ENCODE assay signal across 17 cellular contexts in the genomic region with DNA sequence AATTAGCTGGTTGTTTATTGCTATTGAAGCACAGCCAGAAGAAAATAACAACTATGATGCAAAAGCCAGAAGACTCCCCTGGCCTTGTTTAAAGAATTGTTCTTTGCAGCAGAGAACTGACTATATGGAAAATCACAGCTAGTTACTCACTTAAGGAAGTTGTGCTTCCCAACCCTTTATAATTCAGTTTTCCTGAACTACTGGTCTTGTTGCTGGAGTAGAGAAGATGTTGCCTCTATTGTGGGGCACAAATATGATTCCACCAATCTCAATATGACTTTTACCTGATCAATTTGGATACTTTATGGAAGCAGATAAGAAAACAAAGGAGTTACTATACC.
"Had no signal": no experiment of that assay in that cellular context is flagged by ENCODE, and none has a peak within 500 bp of the region (broad histone marks: within the 10 kb centered on the region; RNA-seq: fewer than 3 reads in every experiment).

No MANE protein-coding gene starts in this region.

- H3K4me3 ChIP-seq: dorsolateral prefrontal cortex, gastrocnemius medialis, lung, psoas muscle, upper lobe of left lung had no signal

- H3K27ac ChIP-seq: dorsolateral prefrontal cortex, gastrocnemius medialis, psoas muscle, upper lobe of left lung had no signal

- H3K4me1 ChIP-seq: gastrocnemius medialis, psoas muscle, upper lobe of left lung had no signal

- H3K27me3 Mint-ChIP-seq: activated CD4-positive, alpha-beta memory T cell treated with anti-CD3 and anti-CD28 coated beads for 36 hours; activated naive CD8-positive, alpha-beta T cell; natural killer cell treated with Interleukin-12 subunit alpha and Interleukin-12 subunit beta and Interleukin-15 and Interleukin-18, amount 100 ng/mL, for 72 hours had no signal

- H3K9me3 ChIP-seq: gastrocnemius medialis, psoas muscle, upper lobe of left lung had no signal

- H3K4me3 Mint-ChIP-seq: activated CD4-positive, alpha-beta memory T cell treated with anti-CD3 and anti-CD28 coated beads for 36 hours; activated naive CD8-positive, alpha-beta T cell; natural killer cell treated with Interleukin-12 subunit alpha and Interleukin-12 subunit beta and Interleukin-15 and Interleukin-18, amount 100 ng/mL, for 72 hours had no signal

- H3K36me3 ChIP-seq: gastrocnemius medialis, upper lobe of left lung had no signal

- H3K9me3 Mint-ChIP-seq: activated CD4-positive, alpha-beta memory T cell treated with anti-CD3 and anti-CD28 coated beads for 36 hours had no signal

- H3K27ac Mint-ChIP-seq: activated CD4-positive, alpha-beta memory T cell treated with anti-CD3 and anti-CD28 coated beads for 36 hours; activated naive CD8-positive, alpha-beta T cell; natural killer cell treated with Interleukin-12 subunit alpha and Interleukin-12 subunit beta and Interleukin-15 and Interleukin-18, amount 100 ng/mL, for 72 hours had no signal

- ATAC-seq: gastrocnemius medialis; natural killer cell treated with Interleukin-12 subunit alpha and Interleukin-12 subunit beta and Interleukin-15 and Interleukin-18, amount 100 ng/mL, for 72 hours; psoas muscle; sciatic nerve had no signal

- DNase-seq: activated CD4-positive, alpha-beta memory T cell treated with anti-CD3 and anti-CD28 coated beads for 36 hours; activated CD4-positive, CD25-positive, alpha-beta regulatory T cell treated with anti-CD3 and anti-CD28 coated beads, Interleukin-2, amount 50 U/mL, for 72 hours; activated gamma-delta T cell; activated T-cell treated with anti-CD3 and anti-CD28 coated beads, Interleukin-2, amount 50 U/mL, for 48 hours; amygdala; dorsolateral prefrontal cortex; gastrocnemius medialis; occipital lobe; psoas muscle; stimulated activated CD4-positive, alpha-beta T cell treated with anti-CD3 and anti-CD28 coated beads, Interleukin-2, amount 100 ng/mL, for 48 hours; stimulated activated naive CD4-positive, alpha-beta T cell treated with Interleukin-2 at 50 U/mL for 16 hours; T-helper 9 cell; upper lobe of left lung had no signal

- H3K27me3 ChIP-seq: dorsolateral prefrontal cortex, gastrocnemius medialis, upper lobe of left lung had no signal

- H3K36me3 Mint-ChIP-seq: activated CD4-positive, alpha-beta memory T cell treated with anti-CD3 and anti-CD28 coated beads for 36 hours; activated naive CD8-positive, alpha-beta T cell; natural killer cell treated with Interleukin-12 subunit alpha and Interleukin-12 subunit beta and Interleukin-15 and Interleukin-18, amount 100 ng/mL, for 72 hours had no signal
